In the genomic region with DNA sequence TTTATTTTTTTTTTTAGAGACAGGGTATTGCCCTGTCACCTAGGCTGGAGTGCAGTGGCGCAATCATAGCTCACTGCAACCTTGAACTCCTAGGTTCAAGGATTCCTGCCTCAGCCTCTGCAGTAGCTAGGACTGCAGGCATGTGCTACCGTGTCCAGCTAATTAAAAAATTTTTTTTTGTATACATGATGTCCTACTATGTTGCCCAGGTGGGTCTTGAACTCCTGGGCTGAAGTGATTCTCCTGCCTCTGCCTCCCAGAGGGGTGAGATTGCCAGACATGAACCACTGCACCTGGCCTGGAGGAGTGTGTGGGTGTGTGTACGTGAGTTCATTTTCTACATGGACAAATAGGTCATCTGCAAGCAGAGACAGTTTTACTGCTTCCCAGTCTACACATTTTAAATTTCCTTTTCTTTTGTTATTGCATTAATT, we compare ENCODE assay signal across 19 cellular contexts.
"Had no signal": no experiment of that assay in that cellular context is flagged by ENCODE, and none has a peak within 500 bp of the region (broad histone marks: within the 10 kb centered on the region; RNA-seq: fewer than 3 reads in every experiment).

No MANE protein-coding gene starts in this region.

- H3K4me1 ChIP-seq: heart left ventricle, psoas muscle, sigmoid colon, spleen had no signal

- H3K9me3 ChIP-seq: gastrocnemius medialis, psoas muscle, sigmoid colon, thoracic aorta had no signal

- H3K4me3 ChIP-seq: gastrocnemius medialis, heart left ventricle, lung, psoas muscle, sigmoid colon, spleen, thoracic aorta had no signal

- DNase-seq: activated CD4-positive, alpha-beta T cell treated with anti-CD3 and anti-CD28 coated beads, Interleukin-2, amount 50 U/mL, for 4 hours; activated CD8-positive, alpha-beta memory T cell treated with anti-CD3 and anti-CD28 coated beads, Interleukin-2, amount 10 ng/mL, durations not matched to agents 7 days and 5 days; activated effector memory CD4-positive, alpha-beta T cell treated with Interleukin-2 at 50 U/mL for 16 hours; activated naive CD4-positive, alpha-beta T cell treated with anti-CD3 and anti-CD28 coated beads, Interleukin-2, amount 50 U/mL, for 16 hours; activated T-cell treated with anti-CD3 and anti-CD28 coated beads, Interleukin-2, amount 50 U/mL, for 1 hour; dermis blood vessel endothelial cell; endodermal cell; erythroblast; gastrocnemius medialis; heart left ventricle; immature natural killer cell; midbrain; psoas muscle; sigmoid colon; spleen; stimulated activated CD4-positive, alpha-beta T cell treated with anti-CD3 and anti-CD28 coated beads, Interleukin-2, amount 100 ng/mL, for 24 hours had no signal

- H3K27me3 ChIP-seq: gastrocnemius medialis, heart left ventricle, sigmoid colon, spleen had no signal

- H3K27ac ChIP-seq: gastrocnemius medialis, heart left ventricle, psoas muscle, sigmoid colon, spleen, thoracic aorta had no signal

- H3K36me3 ChIP-seq: gastrocnemius medialis, heart left ventricle, sigmoid colon, thoracic aorta had no signal

- FAIRE-seq: astrocyte had no signal
